11 cellular contexts compared by ENCODE assay signal in genomic region chr10:70584941-70585544, GRCh38. TPM values are rescaled to one million over a fixed set of nuclear protein-coding genes. Genes with fewer than 3 reads are reported as not detected.
DNase-seq lines count a peak whose midpoint lies in the region; ATAC-seq and TF ChIP-seq lines count a peak whose summit lies in the region.
"Had no signal": no experiment of that assay in that cellular context is flagged by ENCODE, and none has a peak within 500 bp of the region (broad histone marks: within the 10 kb centered on the region; RNA-seq: fewer than 3 reads in every experiment).

No MANE protein-coding gene starts in this region.

- H3K27me3 Mint-ChIP-seq in nephron progenitor cell (ENCODE audit: low read depth, poor library complexity) (peaks cover 3% of the 10 kb centered on the region), Calu3 (ENCODE audit: unreplicated experiment) (peaks cover 79% of the 10 kb centered on the region)

- no peaks in the 10 kb centered on the region for H3K9me3 Mint-ChIP-seq in nephron progenitor cell
- H3K9me3 Mint-ChIP-seq in Calu3 (ENCODE audit: low read depth, unreplicated experiment): no peaks in the 10 kb centered on the region
- H3K9me3 Mint-ChIP-seq: dendritic cell treated with granulocyte-macrophage colony-stimulating factor and Interleukin-4, amounts not matched to agents 40 ng/mL and 50 ng/mL, for 4 days; T-helper 1 cell treated with Interleukin-12 subunit alpha and Interleukin-12 subunit beta and Interleukin-4 antibody, amounts not matched to agents 30 μg/mL and 1 μg/mL, for 36 hours had no signal

- DNase-seq in NCI-H2107 treated with DMSO at 0.1 percent for 48 hours (lab: John Stamatoyannopoulos, UW; ENCODE audit: unreplicated experiment): peak; percentile 72
- peak; percentile 53 for DNase-seq in astrocyte of the spinal cord (ENCODE audit: low read depth, low spot score)
- DNase-seq in nephron progenitor cell: peak; percentile 70
- no peak for DNase-seq in Calu3
- no peak for DNase-seq in foreskin melanocyte
- DNase-seq in GM10266 (ENCODE audit: extremely low spot score): no peak
- no peak for DNase-seq in NCI-H1048 (lab: John Stamatoyannopoulos, UW)

- peak overlapping the region; percentile 56 for H3K4me3 Mint-ChIP-seq in nephron progenitor cell
- no peak overlapping the region for H3K4me3 Mint-ChIP-seq in Calu3 (ENCODE audit: low read depth, unreplicated experiment)
- H3K4me3 Mint-ChIP-seq: dendritic cell treated with granulocyte-macrophage colony-stimulating factor and Interleukin-4, amounts not matched to agents 40 ng/mL and 50 ng/mL, for 4 days; T-helper 1 cell treated with Interleukin-12 subunit alpha and Interleukin-12 subunit beta and Interleukin-4 antibody, amounts not matched to agents 30 μg/mL and 1 μg/mL, for 36 hours had no signal

- H3K27ac Mint-ChIP-seq in nephron progenitor cell (no peak overlapping the region), Calu3 (ENCODE audit: unreplicated experiment) (no peak overlapping the region)
- H3K27ac Mint-ChIP-seq: dendritic cell treated with granulocyte-macrophage colony-stimulating factor and Interleukin-4, amounts not matched to agents 40 ng/mL and 50 ng/mL, for 4 days; T-helper 1 cell treated with Interleukin-12 subunit alpha and Interleukin-12 subunit beta and Interleukin-4 antibody, amounts not matched to agents 30 μg/mL and 1 μg/mL, for 36 hours had no signal

- peak; percentile 59 for ATAC-seq in GM18498 (IDR thresholded peaks at IDR 0.05; ENCODE audit: unreplicated experiment)

- intact Hi-C loops in Calu3 (cut with micrococcal nuclease; ENCODE audit: unreplicated experiment): no loop called here

- H3K36me3 Mint-ChIP-seq in nephron progenitor cell (ENCODE audit: low read depth) (no peaks in the 10 kb centered on the region), Calu3 (ENCODE audit: insufficient read depth, unreplicated experiment) (no peaks in the 10 kb centered on the region)

- no TSS peak for BruUV-seq in Calu3 (replicated peaks; lab: Mats Ljungman, UMichigan)

- in situ Hi-C loops in astrocyte of the spinal cord (cut with HindIII; ENCODE audit: low sequenced_read_pairs): no loop called here

- H3K4me1 Mint-ChIP-seq in nephron progenitor cell (peaks cover 50% of the 10 kb centered on the region), Calu3 (ENCODE audit: low read depth, unreplicated experiment) (peaks cover 4% of the 10 kb centered on the region)

- H3K4me3 ChIP-seq in astrocyte of the spinal cord (ENCODE audit: low read depth, low read length): no peak overlapping the region
- H3K4me3 ChIP-seq: ovary had no signal

- CTCF ChIA-PET in Calu3 (lab: Charles Lee): no interaction called here

- TF ChIP-seq CTCF in astrocyte of the spinal cord (IDR thresholded peaks at IDR 0.05; ENCODE audit: low read depth, low read length): no peak
- TF ChIP-seq CTCF in nephron progenitor cell (IDR thresholded peaks at IDR 0.05): no peak
- TF ChIP-seq CTCF in Calu3 (IDR thresholded peaks at IDR 0.05; ENCODE audit: unreplicated experiment): no peak
- no peak for TF ChIP-seq CTCF in GM10266 (IDR thresholded peaks at IDR 0.05; ENCODE audit: control insufficient read depth, insufficient read depth, low read depth, missing control alignments)

RNA-seq across cellular contexts. Expression of gene PRF1, which starts 17.5 kb away (rescaled TPM):
- total RNA-seq in Calu3 (2022): not detected in 2 replicates

Comparison
In these comparisons a context has a peak if more than half of its experiments do, and no peak if none do; other contexts are left out.
1. DNase-seq: peak in NCI-H2107 treated with DMSO at 0.1 percent for 48 hours (single experiment), astrocyte of the spinal cord (single experiment) and nephron progenitor cell (single experiment); none in Calu3 (single experiment), foreskin melanocyte (single experiment), GM10266 (single experiment) and NCI-H1048 (single experiment).